ENCODE assay signal across 31 cellular contexts in genomic region chr16:86335266-86336172, GRCh38.
"Had no signal": no experiment of that assay in that cellular context is flagged by ENCODE, and none has a peak within 500 bp of the region (broad histone marks: within the 10 kb centered on the region; RNA-seq: fewer than 3 reads in every experiment).

No MANE protein-coding gene starts in this region.

- H3K4me3 Mint-ChIP-seq: effector memory CD8-positive, alpha-beta T cell; immature natural killer cell; naive thymus-derived CD4-positive, alpha-beta T cell; stimulated activated naive CD8-positive, alpha-beta T cell treated with anti-CD3 and anti-CD28 coated beads, Interleukin-15, amount 100 ng/mL, for 72 hours had no signal

- H3K9me3 Mint-ChIP-seq: effector memory CD8-positive, alpha-beta T cell; immature natural killer cell had no signal

- H3K4me1 Mint-ChIP-seq: immature natural killer cell; stimulated activated naive CD8-positive, alpha-beta T cell treated with anti-CD3 and anti-CD28 coated beads, Interleukin-15, amount 100 ng/mL, for 72 hours had no signal

- H3K4me3 ChIP-seq: coronary artery, esophagus squamous epithelium, left ventricle myocardium inferior, lower lobe of right lung, pancreas, prostate gland, suprapubic skin, transverse colon, upper lobe of right lung, uterus had no signal

- H3K36me3 Mint-ChIP-seq: immature natural killer cell; naive thymus-derived CD4-positive, alpha-beta T cell had no signal

- H3K27ac Mint-ChIP-seq: effector memory CD8-positive, alpha-beta T cell; stimulated activated naive CD8-positive, alpha-beta T cell treated with anti-CD3 and anti-CD28 coated beads, Interleukin-15, amount 100 ng/mL, for 72 hours had no signal

- H3K27me3 ChIP-seq: upper lobe of right lung had no signal

- H3K9me3 ChIP-seq: esophagus squamous epithelium, left ventricle myocardium inferior, lower lobe of right lung, neutrophil, pancreas, prostate gland, suprapubic skin, transverse colon, upper lobe of right lung, uterus had no signal

- H3K27ac ChIP-seq: coronary artery, esophagus squamous epithelium, left ventricle myocardium inferior, lower lobe of right lung, neutrophil, pancreas, prostate gland, suprapubic skin, transverse colon, upper lobe of right lung, uterus had no signal

- DNase-seq: dermis blood vessel endothelial cell; effector memory CD8-positive, alpha-beta T cell; erythroblast; esophagus squamous epithelium; foreskin melanocyte; glutamatergic neuron; hypothalamus; immature natural killer cell; islet precursor cell; kidney glomerular epithelial cell; left colon; left ventricle myocardium inferior; lower lobe of right lung; midbrain; naive thymus-derived CD4-positive, alpha-beta T cell; pancreas; right cardiac atrium; small intestine; stimulated activated CD4-positive, alpha-beta T cell treated with anti-CD3 and anti-CD28 coated beads, Interleukin-12 subunit alpha, Interleukin-12 subunit beta, amount 100 ng/mL, for 4 hours; stimulated activated CD4-positive, alpha-beta T cell treated with anti-CD3 and anti-CD28 coated beads, Interleukin-1b, Interleukin-23, amount 100 ng/mL, for 48 hours; stimulated activated CD4-positive, alpha-beta T cell treated with anti-CD3 and anti-CD28 coated beads, Interleukin-4, amount 100 ng/mL, for 1 hour; stimulated activated CD8-positive, alpha-beta memory T cell treated with anti-CD3 and anti-CD28 coated beads, Interleukin-4, amount 100 ng/mL, for 48 hours; stimulated activated naive CD4-positive, alpha-beta T cell; stimulated activated naive CD8-positive, alpha-beta T cell treated with anti-CD3 and anti-CD28 coated beads, Interleukin-15, amount 100 ng/mL, for 72 hours; transverse colon; upper lobe of right lung; uterus had no signal

- H3K4me1 ChIP-seq: esophagus squamous epithelium, left ventricle myocardium inferior, lower lobe of right lung, pancreas, prostate gland, suprapubic skin, transverse colon, upper lobe of right lung, uterus had no signal

- ATAC-seq: effector memory CD8-positive, alpha-beta T cell; left colon; lower lobe of right lung; naive thymus-derived CD4-positive, alpha-beta T cell; pancreas; right cardiac atrium; stimulated activated naive CD8-positive, alpha-beta T cell treated with anti-CD3 and anti-CD28 coated beads, Interleukin-15, amount 100 ng/mL, for 72 hours; upper lobe of right lung had no signal

- H3K36me3 ChIP-seq: esophagus squamous epithelium, left ventricle myocardium inferior, lower lobe of right lung, neutrophil, pancreas, prostate gland, suprapubic skin, transverse colon, upper lobe of right lung, uterus had no signal
